ENCODE assay signal across 8 cellular contexts in genomic region chr6:145964948-145965366, GRCh38. TPM values are rescaled to one million over a fixed set of nuclear protein-coding genes. Genes with fewer than 3 reads are reported as not detected.
DNase-seq lines count a peak whose midpoint lies in the region; ATAC-seq and TF ChIP-seq lines count a peak whose summit lies in the region.

No MANE protein-coding gene starts in this region.

- H3K9me3 ChIP-seq in testis: no peaks in the 10 kb centered on the region

- H3K27me3 Mint-ChIP-seq in stimulated activated naive CD8-positive, alpha-beta T cell treated with anti-CD3 and anti-CD28 coated beads, Interleukin-15, Interleukin-2, amounts not matched to agents 100 ng/mL and 50 ng/mL, for 24 hours: no peaks in the 10 kb centered on the region
- H3K27me3 Mint-ChIP-seq in activated naive CD8-positive, alpha-beta T cell: no peaks in the 10 kb centered on the region

- WGBS in testis, 2 donors: 51 to 52% methylated on average over 4 of the region's 4 CpGs

- H3K4me3 ChIP-seq in testis: peak overlapping the region; percentile 71 to 77

- intact Hi-C loops in testis (cut with DNase I; ENCODE audit: low total_unique reads): no loop called here

- peak overlapping the region; percentile 94 for H3K27ac Mint-ChIP-seq in stimulated activated naive CD8-positive, alpha-beta T cell treated with anti-CD3 and anti-CD28 coated beads, Interleukin-15, Interleukin-2, amounts not matched to agents 100 ng/mL and 50 ng/mL, for 24 hours
- peak overlapping the region; percentile 94 for H3K27ac Mint-ChIP-seq in activated naive CD8-positive, alpha-beta T cell

- H3K36me3 ChIP-seq in testis (ENCODE audit: low read depth, missing control alignments): no peaks in the 10 kb centered on the region

- DNase-seq in stimulated activated naive CD8-positive, alpha-beta T cell treated with anti-CD3 and anti-CD28 coated beads, Interleukin-15, Interleukin-2, amounts not matched to agents 100 U/mL and 50 U/mL, for 24 hours: no peak
- DNase-seq in kidney glomerular epithelial cell (lab: John Stamatoyannopoulos, UW) (peak; percentile 31), testis (peak; percentile 16), pons (ENCODE audit: low spot score) (no peak)

- H3K4me3 Mint-ChIP-seq in stimulated activated naive CD8-positive, alpha-beta T cell treated with anti-CD3 and anti-CD28 coated beads, Interleukin-15, Interleukin-2, amounts not matched to agents 100 ng/mL and 50 ng/mL, for 24 hours: peak overlapping the region; percentile 85
- H3K4me3 Mint-ChIP-seq in activated naive CD8-positive, alpha-beta T cell: peak overlapping the region; percentile 98

- H3K9me3 Mint-ChIP-seq in stimulated activated naive CD8-positive, alpha-beta T cell treated with anti-CD3 and anti-CD28 coated beads, Interleukin-15, Interleukin-2, amounts not matched to agents 100 ng/mL and 50 ng/mL, for 24 hours: no peaks in the 10 kb centered on the region
- no peaks in the 10 kb centered on the region for H3K9me3 Mint-ChIP-seq in activated naive CD8-positive, alpha-beta T cell (ENCODE audit: low read depth)

- TF ChIP-seq POLR2A in testis (IDR thresholded peaks at IDR 0.05): no peak

- no peak for TF ChIP-seq CTCF in testis (IDR thresholded peaks at IDR 0.05)

- peaks cover 10% of the 10 kb centered on the region for H3K4me1 ChIP-seq in testis

- peaks cover 40% of the 10 kb centered on the region for H3K4me1 Mint-ChIP-seq in stimulated activated naive CD8-positive, alpha-beta T cell treated with anti-CD3 and anti-CD28 coated beads, Interleukin-15, Interleukin-2, amounts not matched to agents 100 ng/mL and 50 ng/mL, for 24 hours (ENCODE audit: low read depth)
- peaks cover 52% of the 10 kb centered on the region for H3K4me1 Mint-ChIP-seq in activated naive CD8-positive, alpha-beta T cell (ENCODE audit: low read depth)

- H3K27ac ChIP-seq in testis: peak overlapping the region; percentile 85 to 91

- ATAC-seq in stimulated activated naive CD8-positive, alpha-beta T cell treated with anti-CD3 and anti-CD28 coated beads, Interleukin-15, Interleukin-2, amounts not matched to agents 100 U/mL and 50 U/mL, for 24 hours: no peak
- ATAC-seq in HG02981 (IDR thresholded peaks at IDR 0.05; ENCODE audit: unreplicated experiment) (no peak), GM21723 (IDR thresholded peaks at IDR 0.05; ENCODE audit: unreplicated experiment) (no peak)

- H3K36me3 Mint-ChIP-seq in stimulated activated naive CD8-positive, alpha-beta T cell treated with anti-CD3 and anti-CD28 coated beads, Interleukin-15, Interleukin-2, amounts not matched to agents 100 ng/mL and 50 ng/mL, for 24 hours (ENCODE audit: low read depth): no peaks in the 10 kb centered on the region
- H3K36me3 Mint-ChIP-seq in activated naive CD8-positive, alpha-beta T cell: peaks cover 7% of the 10 kb centered on the region

- no peaks in the 10 kb centered on the region for H3K27me3 ChIP-seq in testis

RNA-seq across cellular contexts. Expression of gene SHPRH, which starts 0.8 kb away (rescaled TPM):
- total RNA-seq in testis: 10 to 100 TPM; 53.8 to 55.7 TPM
- polyA plus RNA-seq in testis (ENCODE audit: insufficient read depth, low read depth, low replicate concordance): 13.6 TPM

Comparison
In these comparisons a context has a peak if more than half of its experiments do, and no peak if none do; other contexts are left out.
1. DNase-seq: peak in kidney glomerular epithelial cell (single experiment) and testis (single experiment); none in stimulated activated naive CD8-positive, alpha-beta T cell treated with anti-CD3 and anti-CD28 coated beads, Interleukin-15, Interleukin-2, amounts not matched to agents 100 U/mL and 50 U/mL, for 24 hours (single experiment) and pons (single experiment).